Comparison of ENCODE assay signal across 8 cellular contexts in the genomic region with DNA sequence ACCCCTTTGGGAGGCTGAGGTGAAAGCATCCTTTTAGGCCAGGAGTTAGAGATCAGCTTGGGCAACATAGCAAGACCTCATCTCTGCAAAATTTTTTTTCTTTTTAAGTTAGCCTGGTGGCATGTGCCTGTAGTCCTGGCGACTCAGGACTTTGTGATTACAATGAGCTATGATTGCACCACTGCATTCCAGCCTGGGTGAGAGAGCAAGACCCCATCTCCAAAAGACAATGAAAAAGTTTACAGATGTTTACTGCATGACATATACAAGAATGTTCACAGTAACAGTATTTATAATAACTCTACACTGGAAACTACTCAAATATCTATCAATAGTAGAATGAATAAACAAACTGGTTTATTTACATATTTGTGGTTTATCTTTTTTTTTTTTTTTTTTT. TPM values are rescaled to one million over a fixed set of nuclear protein-coding genes. Genes with fewer than 3 reads are reported as not detected.
"Had no signal": no experiment of that assay in that cellular context is flagged by ENCODE, and none has a peak within 500 bp of the region (broad histone marks: within the 10 kb centered on the region; RNA-seq: fewer than 3 reads in every experiment).

No MANE protein-coding gene starts in this region.

- H3K27ac ChIP-seq: brain microvascular endothelial cell, gastroesophageal sphincter, left ventricle myocardium inferior, skin epidermis had no signal

- H3K9me3 ChIP-seq: gastroesophageal sphincter had no signal

- H3K4me3 ChIP-seq: gastroesophageal sphincter, left ventricle myocardium inferior, skin epidermis had no signal

- H3K36me3 ChIP-seq: brain microvascular endothelial cell, gastroesophageal sphincter, left ventricle myocardium inferior had no signal

- H3K4me1 ChIP-seq: gastroesophageal sphincter, left ventricle myocardium inferior had no signal

- DNase-seq: brain microvascular endothelial cell, endodermal cell, erythroblast, left ventricle myocardium inferior, nephron progenitor cell had no signal

- ATAC-seq: gastroesophageal sphincter had no signal

- H3K27me3 ChIP-seq: brain microvascular endothelial cell, gastroesophageal sphincter had no signal

RNA-seq across cellular contexts. Expression of a gene that starts 33.1 kb away (rescaled TPM):
- polyA plus RNA-seq: keratinocyte had no signal
